In the genomic region with DNA sequence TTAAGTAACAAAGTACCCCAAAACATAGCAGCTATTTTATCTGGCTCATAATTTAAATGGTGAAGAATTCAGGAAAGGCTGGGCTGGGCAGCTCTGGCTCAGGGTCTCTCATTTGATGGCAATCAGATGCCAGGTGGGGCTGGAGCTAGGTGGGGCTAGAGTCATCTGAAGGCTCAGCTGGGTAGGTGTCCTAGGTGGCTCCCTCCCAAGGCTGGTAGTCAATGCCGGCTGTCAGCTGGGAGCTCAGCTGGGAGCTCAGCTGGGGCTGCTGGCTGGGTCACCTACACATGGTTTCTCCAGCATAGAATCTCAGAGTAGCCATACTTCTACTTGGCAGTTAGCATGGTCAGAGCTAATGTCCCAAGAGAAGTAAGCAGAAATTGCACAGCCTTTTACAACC, we compare ENCODE assay signal across 20 cellular contexts. TPM values are rescaled to one million over a fixed set of nuclear protein-coding genes. Genes with fewer than 3 reads are reported as not detected.
DNase-seq lines count a peak whose midpoint lies in the region; ATAC-seq and TF ChIP-seq lines count a peak whose summit lies in the region.
"Had no signal": no experiment of that assay in that cellular context is flagged by ENCODE, and none has a peak within 500 bp of the region (broad histone marks: within the 10 kb centered on the region; RNA-seq: fewer than 3 reads in every experiment).

No MANE protein-coding gene starts in this region.

- no peaks in the 10 kb centered on the region for H3K9me2 ChIP-seq in HCT116 (ENCODE audit: insufficient read depth)
- no peaks in the 10 kb centered on the region for H3K9me2 ChIP-seq in OCI-LY7 (ENCODE audit: insufficient read depth, low read length)

- H3K27ac ChIP-seq in HCT116 (ENCODE audit: low read depth, low read length) (no peak overlapping the region), OCI-LY7 (ENCODE audit: low read depth, low read length, poor library complexity, severe bottlenecking) (no peak overlapping the region)
- H3K27ac ChIP-seq: SJSA1 had no signal

- peak in 1 of 3 experiments; percentile 43; a peak in 1 of 6 replicates for TF ChIP-seq CTCF in HCT116 (IDR thresholded peaks at IDR 0.05 in 2 of 3, conservative IDR thresholded peaks at IDR 0.05 in 1 of 3; ENCODE audit: borderline replicate concordance in 1 of 3, insufficient read depth in 1 of 3, low read depth in 2 of 3, low read length in 2 of 3)
- TF ChIP-seq CTCF in OCI-LY7 (conservative IDR thresholded peaks at IDR 0.05; ENCODE audit: low read length), result peak; percentile 29; the same call in 1 of the 2 replicates
- TF ChIP-seq CTCF in glutamatergic neuron (IDR thresholded peaks at IDR 0.05; ENCODE audit: partially characterized antibody, unreplicated experiment), result no peak
- TF ChIP-seq CTCF in CD14-positive monocyte (IDR thresholded peaks at IDR 0.05), result no peak

- H4K20me1 ChIP-seq in HCT116 (ENCODE audit: insufficient read depth) (no peaks in the 10 kb centered on the region; the same call in 1 of the 2 replicates), OCI-LY7 (ENCODE audit: insufficient read depth, low read length) (peaks cover 31% of the 10 kb centered on the region)

- RAD21 ChIA-PET in HCT116 (lab: Charles Lee; ENCODE audit: low non-redundant PET in 1 of 2, low total read pairs in 2 of 2, uncharacterized antibody in 2 of 2, unreplicated experiment in 2 of 2), result interaction anchor here in 1 of 2 experiments (1.0 kb wide), 1 partner anchor 133 kb away, joined by 3 read pairs; no protein-coding TSS in a partner anchor

- H2AFZ ChIP-seq in HCT116 (ENCODE audit: low read depth, low read length, poor library complexity, severe bottlenecking) (no peak overlapping the region), OCI-LY7 (ENCODE audit: low read length) (no peak overlapping the region)

- H3K27ac Mint-ChIP-seq in memory B cell (peak overlapping the region; percentile 1), glutamatergic neuron (ENCODE audit: unreplicated experiment) (no peak overlapping the region), CD14-positive monocyte (no peak overlapping the region)
- H3K27ac Mint-ChIP-seq: B cell; CD4-positive, alpha-beta T cell had no signal

- H3K4me1 ChIP-seq in HCT116 (ENCODE audit: control insufficient read depth in 1 of 2, insufficient read depth in 2 of 2, low read length in 2 of 2), result peaks cover 21 to 34% of the 10 kb centered on the region in 2 experiments
- H3K4me1 ChIP-seq in OCI-LY7 (ENCODE audit: insufficient read depth, low read length, poor library complexity, severe bottlenecking), result peaks cover 35% of the 10 kb centered on the region

- peak; percentile 53 for TF ChIP-seq RAD21 in HCT116 (IDR thresholded peaks at IDR 0.05; ENCODE audit: low read depth)

- peaks cover 4% of the 10 kb centered on the region for H3K36me3 Mint-ChIP-seq in memory B cell
- no peaks in the 10 kb centered on the region for H3K36me3 Mint-ChIP-seq in glutamatergic neuron (ENCODE audit: unreplicated experiment)
- H3K36me3 Mint-ChIP-seq in CD14-positive monocyte, result no peaks in the 10 kb centered on the region

- H3K36me3 ChIP-seq in HCT116 (ENCODE audit: control insufficient read depth in 1 of 2, insufficient read depth in 2 of 2, low read length in 2 of 2) (no peaks in the 10 kb centered on the region), OCI-LY7 (ENCODE audit: insufficient read depth, low read length) (peaks cover 18% of the 10 kb centered on the region)
- H3K36me3 ChIP-seq: SJSA1 had no signal

- H3K4me1 Mint-ChIP-seq in memory B cell (peaks cover 46% of the 10 kb centered on the region), glutamatergic neuron (ENCODE audit: low read depth, unreplicated experiment) (peaks cover 35% of the 10 kb centered on the region), CD14-positive monocyte (peaks cover 5% of the 10 kb centered on the region)

- TF ChIP-seq POLR2A in HCT116 (IDR thresholded peaks at IDR 0.05; ENCODE audit: borderline replicate concordance, extremely low read depth, insufficient read depth, insufficient read length), result no peak

- H3K4me2 ChIP-seq in HCT116 (ENCODE audit: low read length) (no peak overlapping the region), OCI-LY7 (ENCODE audit: low read length) (no peak overlapping the region)

- H3K4me3 Mint-ChIP-seq in memory B cell (no peak overlapping the region), glutamatergic neuron (ENCODE audit: unreplicated experiment) (no peak overlapping the region), CD14-positive monocyte (no peak overlapping the region)
- H3K4me3 Mint-ChIP-seq: B cell; CD4-positive, alpha-beta T cell had no signal

- H3K27me3 Mint-ChIP-seq in memory B cell (no peaks in the 10 kb centered on the region), glutamatergic neuron (ENCODE audit: unreplicated experiment) (no peaks in the 10 kb centered on the region), CD14-positive monocyte (ENCODE audit: low read depth in 3 of 3) (peaks cover 0 to 1% (median 0%) of the 10 kb centered on the region in 3 donors)
- H3K27me3 Mint-ChIP-seq: B cell; CD4-positive, alpha-beta T cell had no signal

- POLR2A ChIA-PET in HCT116 (lab: Charles Lee), result no interaction called here
- POLR2A ChIA-PET in OCI-LY7 (lab: Charles Lee), result interaction anchor here (1.2 to 2.5 kb wide), 6 partner anchors 8 to 49 kb away, joined by 3 to 10 read pairs (median 4); no protein-coding TSS in a partner anchor

- no peak overlapping the region for H3K9ac ChIP-seq in HCT116 (ENCODE audit: low read length)

- ATAC-seq in GM21447 (IDR thresholded peaks at IDR 0.05; ENCODE audit: unreplicated experiment), result peak; percentile 54
- peak; percentile 58 for ATAC-seq in HCT116
- ATAC-seq in memory B cell (ENCODE audit: low read depth), result no peak

- no peaks in the 10 kb centered on the region for H3K9me3 ChIP-seq in HCT116 (ENCODE audit: control insufficient read depth in 1 of 2, insufficient read depth in 1 of 2, low read depth in 1 of 2, low read length in 2 of 2)
- H3K9me3 ChIP-seq in OCI-LY7 (ENCODE audit: low read length), result no peaks in the 10 kb centered on the region
- H3K9me3 ChIP-seq: SJSA1 had no signal

- H3K4me3 ChIP-seq in HCT116 (replicated peaks in 1 of 2; ENCODE audit: low read depth in 1 of 2, low read length in 2 of 2) (no peak overlapping the region), OCI-LY7 (ENCODE audit: low read depth, low read length, poor library complexity, severe bottlenecking) (no peak overlapping the region)
- H3K4me3 ChIP-seq: SJSA1 had no signal

- no peak for DNase-seq in HCT116 (ENCODE audit: low read depth, low spot score)
- DNase-seq in OCI-LY7 (ENCODE audit: low spot score), result peak; percentile 24
- DNase-seq in memory B cell (ENCODE audit: low spot score in 2 of 2), result no peak
- no peak for DNase-seq in glutamatergic neuron
- DNase-seq in SHP77 (lab: John Stamatoyannopoulos, UW), result no peak
- DNase-seq in CD14-positive monocyte (ENCODE audit: low spot score), result no peak
- DNase-seq: ACHN; Calu3; CD4-positive, alpha-beta T cell; DMS79 treated with DMSO at 0.1 percent for 48 hours; IMR-90; NCI-H1105 treated with DMSO at 0.1 percent for 48 hours; NCI-H1930; NCI-H2171; NCI-H446; NK-92 treated with Interleukin-12 subunit alpha and Interleukin-12 subunit beta, amount 100 ng/mL, for 24 hours; SW 1271 had no signal

- H3K27me3 ChIP-seq in HCT116 (ENCODE audit: insufficient read depth, low read length), result no peaks in the 10 kb centered on the region
- H3K27me3 ChIP-seq: SJSA1 had no signal

- no TSS peak for BruUV-seq in HCT116 (replicated peaks; lab: Mats Ljungman, UMichigan)
- BruUV-seq in OCI-LY7 (replicated peaks; lab: Mats Ljungman, UMichigan), result no TSS peak

- intact Hi-C loops in HCT116 (cut with micrococcal nuclease) (no loop called here), OCI-LY7 (cut with micrococcal nuclease; ENCODE audit: unreplicated experiment) (no loop called here), CD14-positive monocyte (cut with micrococcal nuclease) (no loop called here)

- CTCF ChIA-PET in HCT116 (lab: Charles Lee) (interaction anchor here (1.2 kb wide), 1 partner anchor 36 kb away, joined by 3 read pairs; no protein-coding TSS in a partner anchor), OCI-LY7 (lab: Charles Lee; ENCODE audit: unreplicated experiment) (no interaction called here)

- peaks cover 98% of the 10 kb centered on the region for H3K79me2 ChIP-seq in HCT116 (ENCODE audit: insufficient read depth, low read length)
- peaks cover 98% of the 10 kb centered on the region for H3K79me2 ChIP-seq in OCI-LY7 (ENCODE audit: insufficient read depth, low read depth, low read length)

- H3K9me3 Mint-ChIP-seq in memory B cell (no peaks in the 10 kb centered on the region), glutamatergic neuron (ENCODE audit: unreplicated experiment) (peaks cover 2% of the 10 kb centered on the region), CD14-positive monocyte (no peaks in the 10 kb centered on the region)
- H3K9me3 Mint-ChIP-seq: CD4-positive, alpha-beta T cell had no signal

TF ChIP-seq in HCT116, 20 proteins besides CTCF, POLR2A, EP300 and RAD21:
- TF ChIP-seq SIN3A (IDR thresholded peaks at IDR 0.05; ENCODE audit: low read depth) (0 out of 2 replicates have a peak, but pooled peaks have one; percentile 27), CBX3 (IDR thresholded peaks at IDR 0.05; ENCODE audit: low read depth) (0 out of 2 replicates have a peak, but pooled peaks have one; percentile 15), FOSL1 (IDR thresholded peaks at IDR 0.05; ENCODE audit: low read depth) (no peak)

RNA-seq across cellular contexts. Expression of a gene that starts 34.1 kb away (rescaled TPM):
- total RNA-seq in HCT116 (2021; ENCODE audit: unreplicated experiment) (36.8 TPM), OCI-LY7 (2022) (67.0 and 79.9 TPM in 2 replicates), glutamatergic neuron (ENCODE audit: unreplicated experiment) (37.5 TPM)
- polyA plus RNA-seq in HCT116 (2012), result 13.2 and 16.1 TPM in 2 replicates
- total RNA-seq in OCI-LY7 (2014; rRNA removed; shearing (Covaris generic)), result 24.6 and 28.7 TPM in 2 replicates
- 1 to 10 TPM; 2.6 to 3.7 TPM for polyA plus RNA-seq in CD14-positive monocyte
